8 cellular contexts compared by ENCODE assay signal in genomic region chr18:47929681-47930085, GRCh38. TPM values are rescaled to one million over a fixed set of nuclear protein-coding genes. Genes with fewer than 3 reads are reported as not detected.
DNase-seq lines count a peak whose midpoint lies in the region; ATAC-seq and TF ChIP-seq lines count a peak whose summit lies in the region.

No MANE protein-coding gene starts in this region.

- DNase-seq in NCI-H2196 (lab: John Stamatoyannopoulos, UW; ENCODE audit: unreplicated experiment) (peak; percentile 36), NCI-H2196 treated with DMSO at 0.1 percent for 48 hours (lab: John Stamatoyannopoulos, UW; ENCODE audit: unreplicated experiment) (no peak), NB4 (ENCODE audit: low read depth) (no peak), medulla oblongata (ENCODE audit: extremely low spot score) (peak; percentile 55), upper lobe of right lung (no peak), UCSD-AML1 (lab: John Stamatoyannopoulos, UW; ENCODE audit: unreplicated experiment) (no peak)

- ATAC-seq in upper lobe of right lung (no peak), HG03025 (IDR thresholded peaks at IDR 0.05; ENCODE audit: low FRiP score, unreplicated experiment) (no peak)

- intact Hi-C loops in upper lobe of right lung (cut with DNase I) = no loop called here

- H3K27ac ChIP-seq in cingulate gyrus (ENCODE audit: low read depth, low read length) = peak overlapping the region; percentile 90
- H3K27ac ChIP-seq in upper lobe of right lung = peak overlapping the region; percentile 93

- no peak for TF ChIP-seq POLR2A in NB4 (IDR thresholded peaks at IDR 0.05; ENCODE audit: extremely low read depth, insufficient read length)

- peaks cover 52% of the 10 kb centered on the region for H3K4me1 ChIP-seq in upper lobe of right lung

- no peaks in the 10 kb centered on the region for H3K36me3 ChIP-seq in upper lobe of right lung

- H3K4me3 ChIP-seq in NB4 (ENCODE audit: low read depth, low read length) (peak overlapping the region; percentile 92), upper lobe of right lung (peak overlapping the region; percentile 85)

- TF ChIP-seq CTCF in NB4 (IDR thresholded peaks at IDR 0.05; ENCODE audit: low read depth, low read length) (no peak), upper lobe of right lung (IDR thresholded peaks at IDR 0.05) (no peak)

- no peaks in the 10 kb centered on the region for H3K9me3 ChIP-seq in upper lobe of right lung

- H3K27me3 ChIP-seq in upper lobe of right lung = no peaks in the 10 kb centered on the region

RNA-seq across cellular contexts. Expression of gene SMAD2, which starts 0.8 kb away (rescaled TPM):
- total RNA-seq in upper lobe of right lung = 160 TPM

Comparison
In these comparisons a context has a peak if more than half of its experiments do, and no peak if none do; other contexts are left out.
1. DNase-seq: peak in NCI-H2196 (single experiment) and medulla oblongata (single experiment); none in NCI-H2196 treated with DMSO at 0.1 percent for 48 hours (single experiment), NB4 (single experiment), upper lobe of right lung (single experiment) and UCSD-AML1 (single experiment).